9 cellular contexts compared by ENCODE assay signal in the genomic region with DNA sequence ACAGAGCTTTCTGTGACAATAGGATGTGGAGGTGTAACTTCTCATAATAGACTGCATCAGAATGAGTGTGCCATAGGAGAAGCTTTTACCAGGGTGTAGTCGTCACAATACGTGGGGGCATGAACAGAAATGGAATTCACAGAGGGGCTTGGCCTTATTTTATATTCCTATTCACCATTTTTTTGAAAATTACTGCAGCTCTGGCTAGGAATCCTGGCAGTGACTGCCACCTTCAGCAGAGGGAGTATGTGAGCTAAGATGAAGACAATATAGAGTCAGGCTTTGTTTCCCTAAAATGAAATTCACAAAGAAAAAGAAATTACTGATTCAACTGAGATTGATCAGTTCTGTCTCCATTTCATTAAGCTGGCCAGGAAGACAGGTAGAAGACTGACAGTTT. TPM values are rescaled to one million over a fixed set of nuclear protein-coding genes. Genes with fewer than 3 reads are reported as not detected.
DNase-seq lines count a peak whose midpoint lies in the region; ATAC-seq and TF ChIP-seq lines count a peak whose summit lies in the region.
"Had no signal": no experiment of that assay in that cellular context is flagged by ENCODE, and none has a peak within 500 bp of the region (broad histone marks: within the 10 kb centered on the region; RNA-seq: fewer than 3 reads in every experiment).

No MANE protein-coding gene starts in this region.

- H3K79me2 ChIP-seq in Karpas-422 (ENCODE audit: low read length), result peaks cover 17% of the 10 kb centered on the region

- no peaks in the 10 kb centered on the region for H3K9me2 ChIP-seq in Karpas-422 (replicated peaks; ENCODE audit: insufficient read depth, low read length)

- no peak overlapping the region for H2AFZ ChIP-seq in Karpas-422 (ENCODE audit: low read length)

- H3K9me3 ChIP-seq in Karpas-422 (ENCODE audit: low read length) (no peaks in the 10 kb centered on the region), esophagus squamous epithelium (no peaks in the 10 kb centered on the region)

- no peak overlapping the region for H3K4me2 ChIP-seq in Karpas-422 (ENCODE audit: low read depth, low read length, poor library complexity, severe bottlenecking)

- H3K4me3 ChIP-seq in Karpas-422 (ENCODE audit: low read length), result no peak overlapping the region
- no peak overlapping the region for H3K4me3 ChIP-seq in esophagus squamous epithelium

- TF ChIP-seq CTCF in esophagus squamous epithelium (IDR thresholded peaks at IDR 0.05), result peak in 2 of 6 experiments; percentile 10 to 49

- intact Hi-C loops in esophagus squamous epithelium (cut with DNase I), result no loop called here

- H3K4me1 ChIP-seq in Karpas-422 (ENCODE audit: low read length) (no peaks in the 10 kb centered on the region), esophagus squamous epithelium (no peaks in the 10 kb centered on the region)

- no peak for TF ChIP-seq POLR2A in esophagus squamous epithelium (IDR thresholded peaks at IDR 0.05)

- no peaks in the 10 kb centered on the region for H3K27me3 ChIP-seq in Karpas-422 (ENCODE audit: low read length)
- H3K27me3 ChIP-seq in esophagus squamous epithelium, result no peaks in the 10 kb centered on the region

- WGBS in esophagus squamous epithelium, 2 donors, result 69 to 70% methylated on average over 2 of the region's 2 CpGs

- no peaks in the 10 kb centered on the region for H4K20me1 ChIP-seq in Karpas-422 (ENCODE audit: insufficient read depth, low read depth, low read length)

- peak; percentile 37 for DNase-seq in EH (ENCODE audit: low read depth)
- peak; percentile 74 for DNase-seq in Karpas-422
- peak; percentile 56 for DNase-seq in astrocyte of the hippocampus (ENCODE audit: low read depth, low spot score)
- DNase-seq in myocyte (ENCODE audit: low read depth), result peak; percentile 29
- DNase-seq in esophagus squamous epithelium (lab: John Stamatoyannopoulos, UW), result no peak
- DNase-seq in activated T-cell treated with anti-CD3 and anti-CD28 coated beads for 4 hours, result no peak
- DNase-seq: mesendoderm had no signal

- H3K27ac ChIP-seq in Karpas-422 (ENCODE audit: low read length) (no peak overlapping the region), esophagus squamous epithelium (no peak overlapping the region)

- no peak overlapping the region for H3K9ac ChIP-seq in Karpas-422 (ENCODE audit: low read length)

- ATAC-seq in GM19452 (IDR thresholded peaks at IDR 0.05; ENCODE audit: unreplicated experiment) (no peak), HG02885 (IDR thresholded peaks at IDR 0.05; ENCODE audit: poor library complexity, unreplicated experiment) (no peak)

- no peaks in the 10 kb centered on the region for H3K36me3 ChIP-seq in Karpas-422 (ENCODE audit: insufficient read depth, low read length)
- peaks cover 4 to 43% (median 6%) of the 10 kb centered on the region in 3 donors for H3K36me3 ChIP-seq in esophagus squamous epithelium

RNA-seq across cellular contexts. Expression of a gene that starts 13.9 kb away (rescaled TPM):
- 119 and 229 TPM in 2 replicates for total RNA-seq in Karpas-422 (2014; rRNA removed; shearing (Covaris generic); ENCODE audit: low replicate concordance)
- total RNA-seq in myocyte (101 and 115 TPM in 2 replicates), esophagus squamous epithelium (100 to 1,000 TPM; 116 to 182 (median 150) TPM)
- 210 TPM for polyA plus RNA-seq in myocyte (2012)

RNA-seq across cellular contexts. Expression of a gene that starts 20.8 kb away (rescaled TPM):
- total RNA-seq in Karpas-422 (2014; rRNA removed; shearing (Covaris generic); ENCODE audit: low replicate concordance), result 0.41 and 2.8 TPM in 2 replicates
- total RNA-seq in myocyte (1.3 and 3.5 TPM in 2 replicates), esophagus squamous epithelium (10 to 100 TPM in 3 of 4 donors, 1 to 10 TPM in 1; 5.1 to 11.4 (median 10.8) TPM)
- 1.2 TPM for polyA plus RNA-seq in myocyte (2012)

RNA-seq across cellular contexts. Expression of a gene that starts 21.7 kb away (rescaled TPM):
- 4.8 and 9.5 TPM in 2 replicates for total RNA-seq in Karpas-422 (2014; rRNA removed; shearing (Covaris generic); ENCODE audit: low replicate concordance)
- total RNA-seq in myocyte (2.0 and 3.5 TPM in 2 replicates), esophagus squamous epithelium (1 to 10 TPM in 2 of 4 donors, under 1 TPM in 2; 0.31 to 5.5 (median 1.5) TPM)
- polyA plus RNA-seq in myocyte (2012), result 4.0 TPM

RNA-seq across cellular contexts. Expression of a gene that starts 54.2 kb away (rescaled TPM):
- not detected in 2 replicates for total RNA-seq in Karpas-422 (2014; rRNA removed; shearing (Covaris generic); ENCODE audit: low replicate concordance)
- not detected in 2 replicates for total RNA-seq in myocyte
- not detected for polyA plus RNA-seq in myocyte (2012)
- under 1 TPM in 1 of 4 donors, not detected in 3; 0.95 TPM for total RNA-seq in esophagus squamous epithelium

Comparison
In these comparisons a context has a peak if more than half of its experiments do, and no peak if none do; other contexts are left out.
1. DNase-seq: peak in EH (single experiment), Karpas-422 (single experiment), astrocyte of the hippocampus (single experiment) and myocyte (single experiment); none in esophagus squamous epithelium (single experiment) and activated T-cell treated with anti-CD3 and anti-CD28 coated beads for 4 hours (single experiment).